27 cellular contexts compared by ENCODE assay signal in genomic region chr6:68915591-68915990, GRCh38.
"Had no signal": no experiment of that assay in that cellular context is flagged by ENCODE, and none has a peak within 500 bp of the region (broad histone marks: within the 10 kb centered on the region; RNA-seq: fewer than 3 reads in every experiment).

No MANE protein-coding gene starts in this region.

- H3K27ac Mint-ChIP-seq: memory B cell; natural killer cell; stimulated activated naive CD8-positive, alpha-beta T cell treated with anti-CD3 and anti-CD28 coated beads, Interleukin-15, amount 100 ng/mL, for 72 hours had no signal

- H3K79me2 ChIP-seq: hepatocyte had no signal

- H3K27me3 ChIP-seq: esophagus muscularis mucosa, foreskin keratinocyte, gastroesophageal sphincter, heart left ventricle, hepatocyte, neutrophil, pancreas, right lobe of liver, suprapubic skin, transverse colon, upper lobe of right lung, uterus had no signal

- DNase-seq: dermis blood vessel endothelial cell; effector memory CD4-positive, alpha-beta T cell; foreskin keratinocyte; heart left ventricle; left colon; left ventricle myocardium superior; natural killer cell; pancreas; right lobe of liver; small intestine; stimulated activated CD4-positive, alpha-beta T cell treated with anti-CD3 and anti-CD28 coated beads, Interleukin-1b, Interleukin-23, amount 100 ng/mL, for 48 hours; stimulated activated CD4-positive, alpha-beta T cell treated with anti-CD3 and anti-CD28 coated beads, Interleukin-4, amount 100 ng/mL, for 1 hour; stimulated activated CD8-positive, alpha-beta memory T cell treated with anti-CD3 and anti-CD28 coated beads, Interleukin-4, amount 100 ng/mL, for 48 hours; stimulated activated naive CD4-positive, alpha-beta T cell; stimulated activated naive CD8-positive, alpha-beta T cell treated with anti-CD3 and anti-CD28 coated beads, Interleukin-15, amount 100 ng/mL, for 72 hours; transverse colon; upper lobe of right lung; uterus had no signal

- H3K4me2 ChIP-seq: hepatocyte had no signal

- H3K36me3 Mint-ChIP-seq: memory B cell, natural killer cell had no signal

- H3K36me3 ChIP-seq: esophagus muscularis mucosa, gastroesophageal sphincter, heart left ventricle, neutrophil, pancreas, right lobe of liver, suprapubic skin, transverse colon, upper lobe of right lung, uterus had no signal

- H2AFZ ChIP-seq: hepatocyte had no signal

- H3K4me1 ChIP-seq: esophagus muscularis mucosa, foreskin keratinocyte, gastroesophageal sphincter, heart left ventricle, pancreas, right lobe of liver, suprapubic skin, transverse colon, upper lobe of right lung, uterus had no signal

- H3K27ac ChIP-seq: coronary artery, esophagus muscularis mucosa, foreskin keratinocyte, gastroesophageal sphincter, heart left ventricle, hepatocyte, neutrophil, pancreas, right lobe of liver, suprapubic skin, transverse colon, upper lobe of right lung, uterus had no signal

- H3K4me3 Mint-ChIP-seq: memory B cell; natural killer cell; neural crest cell; stimulated activated naive CD8-positive, alpha-beta T cell treated with anti-CD3 and anti-CD28 coated beads, Interleukin-15, amount 100 ng/mL, for 72 hours had no signal

- H3K4me3 ChIP-seq: coronary artery, esophagus muscularis mucosa, gastroesophageal sphincter, heart left ventricle, hepatocyte, lung, pancreas, right lobe of liver, suprapubic skin, transverse colon, upper lobe of right lung, uterus had no signal

- H3K4me1 Mint-ChIP-seq: memory B cell; natural killer cell; neural crest cell; stimulated activated naive CD8-positive, alpha-beta T cell treated with anti-CD3 and anti-CD28 coated beads, Interleukin-15, amount 100 ng/mL, for 72 hours had no signal

- H3K9me3 ChIP-seq: esophagus muscularis mucosa, gastroesophageal sphincter, heart left ventricle, neutrophil, pancreas, right lobe of liver, suprapubic skin, transverse colon, upper lobe of right lung, uterus had no signal

- H3K27me3 Mint-ChIP-seq: memory B cell; stimulated activated naive CD8-positive, alpha-beta T cell treated with anti-CD3 and anti-CD28 coated beads, Interleukin-15, amount 100 ng/mL, for 72 hours had no signal

- H3K9me3 Mint-ChIP-seq: neural crest cell had no signal
